In the genomic region with DNA sequence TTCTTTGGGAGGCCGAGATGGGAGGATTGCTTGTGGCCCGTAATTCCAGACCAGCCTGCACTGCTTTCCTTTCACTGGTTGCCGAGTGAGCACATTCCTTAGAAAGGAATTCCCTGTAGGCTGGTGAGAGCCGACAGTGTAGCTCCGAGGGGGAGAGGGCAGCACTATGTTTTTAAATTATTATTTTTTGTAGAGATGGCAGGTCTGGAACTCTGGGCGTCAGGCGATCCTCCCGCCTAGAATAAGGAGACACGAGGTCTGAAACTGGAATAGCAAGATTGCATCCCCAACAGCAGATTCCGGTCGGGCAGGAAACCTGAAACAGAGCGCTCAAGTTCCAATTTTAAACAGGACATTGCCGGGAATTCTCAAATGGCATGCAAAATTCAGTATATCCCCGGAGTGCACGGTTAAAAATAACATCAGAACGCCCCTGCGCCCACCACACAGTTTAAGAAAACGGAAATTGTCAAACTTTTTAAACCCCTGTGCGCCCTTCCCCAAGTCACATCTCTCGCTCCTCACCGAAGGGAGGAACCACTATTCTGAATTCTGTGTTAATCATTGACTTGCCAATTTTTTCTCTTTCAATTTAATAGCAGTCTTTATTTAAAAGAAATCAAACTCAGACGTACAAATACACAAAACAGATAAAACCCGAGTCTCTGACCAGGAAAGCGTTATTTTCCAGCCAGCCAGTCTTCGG, we compare ENCODE assay signal across 7 cellular contexts. TPM values are rescaled to one million over a fixed set of nuclear protein-coding genes. Genes with fewer than 3 reads are reported as not detected.
DNase-seq lines count a peak whose midpoint lies in the region; ATAC-seq and TF ChIP-seq lines count a peak whose summit lies in the region.

No MANE protein-coding gene starts in this region.

- H3K27me3 ChIP-seq in Panc1 (ENCODE audit: control insufficient read depth, insufficient read depth, low read length) = no peaks in the 10 kb centered on the region

- H3K4me1 ChIP-seq in Panc1 (ENCODE audit: control insufficient read depth, insufficient read depth, low read length) = peaks cover 18% of the 10 kb centered on the region

- peaks cover 7% of the 10 kb centered on the region for H3K27me3 Mint-ChIP-seq in activated naive CD8-positive, alpha-beta T cell treated with anti-CD3 and anti-CD28 coated beads for 36 hours

- no peaks in the 10 kb centered on the region for H3K36me3 Mint-ChIP-seq in activated naive CD8-positive, alpha-beta T cell treated with anti-CD3 and anti-CD28 coated beads for 36 hours

- no peaks in the 10 kb centered on the region for H3K36me3 ChIP-seq in Panc1 (ENCODE audit: control insufficient read depth, insufficient read depth, low read length)

- H3K9me3 Mint-ChIP-seq in activated naive CD8-positive, alpha-beta T cell treated with anti-CD3 and anti-CD28 coated beads for 36 hours = no peaks in the 10 kb centered on the region

- H3K9me3 ChIP-seq in Panc1 (ENCODE audit: control insufficient read depth, insufficient read depth, low read depth, low read length) = no peaks in the 10 kb centered on the region

- ATAC-seq in GM18519 (IDR thresholded peaks at IDR 0.05; ENCODE audit: low FRiP score, unreplicated experiment) (peak; percentile 1), HG03521 (IDR thresholded peaks at IDR 0.05; ENCODE audit: unreplicated experiment) (peak; percentile 2), Panc1 (peak; percentile 8; the same call in 1 of the 2 replicates), left cardiac atrium (peak; percentile 60 to 67)

- intact Hi-C loops in Panc1 (cut with micrococcal nuclease; ENCODE audit: unreplicated experiment) = no loop called here
- intact Hi-C loops in left cardiac atrium (cut with DNase I) = no loop called here

- no TSS peak for BruUV-seq in Panc1 (replicated peaks; lab: Mats Ljungman, UMichigan)

- DNase-seq in Panc1 (ENCODE audit: low read depth, low spot score) = no peak
- DNase-seq in activated naive CD8-positive, alpha-beta T cell treated with anti-CD3 and anti-CD28 coated beads for 36 hours = peak; percentile 73
- DNase-seq in left cardiac atrium = peak; percentile 47
- peak; percentile 72 for DNase-seq in pons (ENCODE audit: low spot score)
- no peak for DNase-seq in GM19240 (ENCODE audit: insufficient read length, low spot score)

- TF ChIP-seq CTCF in Panc1 (IDR thresholded peaks at IDR 0.05) = peak; percentile 96

- H3K27ac ChIP-seq in Panc1 (ENCODE audit: low read length) = peak overlapping the region; percentile 98

- H3K27ac Mint-ChIP-seq in activated naive CD8-positive, alpha-beta T cell treated with anti-CD3 and anti-CD28 coated beads for 36 hours = peak overlapping the region; percentile 97

- POLR2A ChIA-PET in Panc1 (lab: Charles Lee) = interaction anchor here (1.6 kb wide), 1 partner anchor 18 kb away, joined by 7 read pairs; a partner anchor contains a TSS

- peak overlapping the region; percentile 93 for H3K4me3 Mint-ChIP-seq in activated naive CD8-positive, alpha-beta T cell treated with anti-CD3 and anti-CD28 coated beads for 36 hours

- peaks cover 29% of the 10 kb centered on the region for H3K4me1 Mint-ChIP-seq in activated naive CD8-positive, alpha-beta T cell treated with anti-CD3 and anti-CD28 coated beads for 36 hours

- CTCF ChIA-PET in Panc1 (lab: Charles Lee) = no interaction called here

- in situ Hi-C loops in Panc1 (cut with HindIII; ENCODE audit: low pct_unique_long_range_greater_than_20kb, low sequenced_read_pairs) = no loop called here

- H3K4me3 ChIP-seq in Panc1 (ENCODE audit: low read depth in 2 of 2, low read length in 2 of 2) = peak overlapping the region; percentile 53 to 63

RNA-seq across cellular contexts. Expression of a gene that starts 0.6 kb away (rescaled TPM):
- total RNA-seq in Panc1 (2021; ENCODE audit: unreplicated experiment) = not detected
- not detected for polyA plus RNA-seq in Panc1 (2012; ENCODE audit: insufficient read length)
- total RNA-seq in activated naive CD8-positive, alpha-beta T cell treated with anti-CD3 and anti-CD28 coated beads for 36 hours = 10 to 100 TPM in 1 of 2 experiments, not detected in 1; 11.6 TPM
- total RNA-seq in left cardiac atrium = 10 to 100 TPM; 39.9 to 44.0 TPM

RNA-seq across cellular contexts. Expression of a gene that starts 8.0 kb away (rescaled TPM):
- total RNA-seq in Panc1 (2021; ENCODE audit: unreplicated experiment) (not detected), left cardiac atrium (not detected)
- polyA plus RNA-seq in Panc1 (2012; ENCODE audit: insufficient read length) = not detected
- total RNA-seq in activated naive CD8-positive, alpha-beta T cell treated with anti-CD3 and anti-CD28 coated beads for 36 hours = not detected

RNA-seq across cellular contexts. Expression of a gene that starts 17.2 kb away (rescaled TPM):
- total RNA-seq in Panc1 (2021; ENCODE audit: unreplicated experiment) (15.4 TPM), left cardiac atrium (1 to 10 TPM; 3.5 to 4.6 TPM)
- 15.6 TPM for polyA plus RNA-seq in Panc1 (2012; ENCODE audit: insufficient read length)
- 10 to 100 TPM; 15.5 to 16.4 TPM for total RNA-seq in activated naive CD8-positive, alpha-beta T cell treated with anti-CD3 and anti-CD28 coated beads for 36 hours

Comparison
In these comparisons a context has a peak if more than half of its experiments do, and no peak if none do; other contexts are left out.
1. ATAC-seq: peak in every context shown above with its lines; median percentile 64 in left cardiac atrium; 8 in Panc1; 2 in HG03521; 1 in GM18519.
2. DNase-seq: peak in activated naive CD8-positive, alpha-beta T cell treated with anti-CD3 and anti-CD28 coated beads for 36 hours (single experiment), left cardiac atrium (single experiment) and pons (single experiment); none in Panc1 (single experiment) and GM19240 (single experiment).